12 cellular contexts compared by ENCODE assay signal in genomic region chr13:114062341-114062740, GRCh38.
DNase-seq lines count a peak whose midpoint lies in the region; ATAC-seq and TF ChIP-seq lines count a peak whose summit lies in the region.
"Had no signal": no experiment of that assay in that cellular context is flagged by ENCODE, and none has a peak within 500 bp of the region (broad histone marks: within the 10 kb centered on the region; RNA-seq: fewer than 3 reads in every experiment).

No MANE protein-coding gene starts in this region.

- H3K23me2 ChIP-seq in H9 (ENCODE audit: insufficient read length, low read depth, low read length, poor library complexity, severe bottlenecking): no peaks in the 10 kb centered on the region

- no CpG with 5 or more reads among the region's 34 CpGs for WGBS in H9 (ENCODE audit: extremely low coverage, insufficient read length, low lambda C conversion rate)

- no peak overlapping the region for H4K8ac ChIP-seq in H9 (replicated peaks; ENCODE audit: insufficient read length, low read depth, low read length)

- H2BK12ac ChIP-seq in H9 (ENCODE audit: insufficient read length, low read depth, low read length): no peak overlapping the region

- H3K79me1 ChIP-seq in H9 (ENCODE audit: insufficient read depth, low read depth, low read length, poor library complexity, severe bottlenecking): no peaks in the 10 kb centered on the region

- H3K36me3 Mint-ChIP-seq in HFFc6 (ENCODE audit: low read depth) (0 out of 2 replicates have a peak, but pooled peaks cover 4% of the 10 kb centered on the region), mesothelial cell of epicardium (no peaks in the 10 kb centered on the region), H9 (ENCODE audit: insufficient read depth in 1 of 3, low read depth in 3 of 3) (no peaks in the 10 kb centered on the region; a peak in 1 of 7 replicates)
- H3K36me3 Mint-ChIP-seq: type B pancreatic cell had no signal

- H3T11ph ChIP-seq in H9 (ENCODE audit: low read length): no peak overlapping the region

- no peak overlapping the region for H2AK5ac ChIP-seq in H9 (ENCODE audit: insufficient read length, low read length)

- H3K4me1 Mint-ChIP-seq in HFFc6 (ENCODE audit: low read depth) (peaks cover 53% of the 10 kb centered on the region), mesothelial cell of epicardium (peaks cover 29% of the 10 kb centered on the region), H9 (peaks cover 15 to 29% of the 10 kb centered on the region in 2 experiments)

- H2BK120ac ChIP-seq in H9 (ENCODE audit: low read depth, low read length, poor library complexity, severe bottlenecking): no peak overlapping the region

- H3K79me2 ChIP-seq in H9 (ENCODE audit: insufficient read depth, low read length): no peaks in the 10 kb centered on the region

- H2AFZ ChIP-seq in H9 (ENCODE audit: low read length): no peak overlapping the region
- H2AFZ ChIP-seq: GM23338 had no signal

- no peak overlapping the region for H3K14ac ChIP-seq in H9 (ENCODE audit: insufficient read depth, low read length)

- peak overlapping the region; percentile 47 for H3K4me3 Mint-ChIP-seq in HFFc6
- H3K4me3 Mint-ChIP-seq in mesothelial cell of epicardium: no peak overlapping the region
- H3K4me3 Mint-ChIP-seq in H9: no peak overlapping the region
- H3K4me3 Mint-ChIP-seq: GM23338, type B pancreatic cell had no signal

- H3K18ac ChIP-seq in H9 (ENCODE audit: insufficient read length, low read depth, low read length): no peak overlapping the region

- H2BK15ac ChIP-seq in H9 (ENCODE audit: low read depth, low read length): no peak overlapping the region

- H2BK20ac ChIP-seq in H9 (ENCODE audit: low read depth, low read length, poor library complexity, severe bottlenecking): no peak overlapping the region

- H3K9me3 Mint-ChIP-seq in HFFc6: no peaks in the 10 kb centered on the region
- H3K9me3 Mint-ChIP-seq in mesothelial cell of epicardium: no peaks in the 10 kb centered on the region
- H3K9me3 Mint-ChIP-seq in H9: no peaks in the 10 kb centered on the region
- H3K9me3 Mint-ChIP-seq: GM23338, type B pancreatic cell had no signal

- H3K23ac ChIP-seq in H9 (ENCODE audit: insufficient read length, low read depth, low read length): no peak overlapping the region

- no peaks in the 10 kb centered on the region; the same call in 1 of the 2 replicates for H3K4me1 ChIP-seq in H9 (ENCODE audit: insufficient read depth, low read length)

- no peak overlapping the region for H3K9ac ChIP-seq in H9 (ENCODE audit: extremely low read depth, insufficient read length, low read length)

- ATAC-seq in GM21786 (IDR thresholded peaks at IDR 0.05; ENCODE audit: unreplicated experiment): no peak
- ATAC-seq: GM23338 had no signal

- no peaks in the 10 kb centered on the region for H3K27me3 ChIP-seq in H9 (ENCODE audit: insufficient read depth, low read length)

- no peak overlapping the region for H4K5ac ChIP-seq in H9 (ENCODE audit: insufficient read length, low read depth, low read length)

- H2BK5ac ChIP-seq in H9 (ENCODE audit: insufficient read length, low read length): no peak overlapping the region

- H3K9me3 ChIP-seq in H9 (ENCODE audit: control insufficient read depth, low read depth, low read length): no peaks in the 10 kb centered on the region

- H3K27me3 Mint-ChIP-seq in HFFc6 (ENCODE audit: insufficient read depth) (peaks cover 18% of the 10 kb centered on the region), mesothelial cell of epicardium (ENCODE audit: low read depth) (no peaks in the 10 kb centered on the region), H9 (ENCODE audit: low read depth) (peaks cover 2% of the 10 kb centered on the region; the same call in 1 of the 2 replicates)
- H3K27me3 Mint-ChIP-seq: type B pancreatic cell had no signal

- TF ChIP-seq CTCF in HFFc6 (IDR thresholded peaks at IDR 0.05) (no peak), mesothelial cell of epicardium (IDR thresholded peaks at IDR 0.05; ENCODE audit: unreplicated experiment) (no peak), H9 (conservative IDR thresholded peaks at IDR 0.05) (no peak)

- H3K27ac ChIP-seq in caudate nucleus (ENCODE audit: low read depth, low read length) (peak overlapping the region; percentile 26), temporal lobe (ENCODE audit: low read depth, low read length) (peak overlapping the region; percentile 74), H9 (ENCODE audit: insufficient read length, low read depth, low read length) (no peak overlapping the region)
- H3K27ac ChIP-seq: WERI-Rb-1 had no signal

- no peak overlapping the region for H3K56ac ChIP-seq in H9 (ENCODE audit: insufficient read length, low read depth, low read length)

- H4K20me1 ChIP-seq in H9 (ENCODE audit: control insufficient read depth, insufficient read depth, insufficient read length): no peaks in the 10 kb centered on the region

- H3K4ac ChIP-seq in H9 (ENCODE audit: low read depth, low read length): no peak overlapping the region

- DNase-seq in HFFc6 (no peak), caudate nucleus (lab: John Stamatoyannopoulos, UW) (no peak), mesothelial cell of epicardium (ENCODE audit: low spot score in 2 of 2, unreplicated experiment in 2 of 2) (no peak), NCI-H748 (lab: John Stamatoyannopoulos, UW; ENCODE audit: unreplicated experiment) (no peak), H9 (no peak)
- DNase-seq: NCI-H1092 treated with DMSO at 0.1 percent for 48 hours, NCI-H2227 treated with DMSO at 0.1 percent for 48 hours, WERI-Rb-1 had no signal

- H3K27ac Mint-ChIP-seq in HFFc6 (peak overlapping the region; percentile 74), mesothelial cell of epicardium (peak overlapping the region; percentile 34), H9 (no peak overlapping the region)
- H3K27ac Mint-ChIP-seq: GM23338, type B pancreatic cell had no signal

- no peak overlapping the region for H4K91ac ChIP-seq in H9 (ENCODE audit: insufficient read length, low read depth, low read length)

- no peak overlapping the region for H3K4me2 ChIP-seq in H9 (ENCODE audit: insufficient read depth, insufficient read length, low read length)
- H3K4me2 ChIP-seq: GM23338 had no signal

Comparison
In these comparisons a context has a peak if more than half of its experiments do, and no peak if none do; other contexts are left out.
1. H3K27ac Mint-ChIP-seq: peak in HFFc6 (single experiment) and mesothelial cell of epicardium (single experiment); none in H9 (0 of 3).